Comparison of ENCODE assay signal across 8 cellular contexts in genomic region chr1:10430216-10431064, GRCh38. TPM values are rescaled to one million over a fixed set of nuclear protein-coding genes. Genes with fewer than 3 reads are reported as not detected.
A peak's percentile ranks its signal among the peaks of the same experiment; 100 is the strongest.
DNase-seq lines count a peak whose midpoint lies in the region; ATAC-seq and TF ChIP-seq lines count a peak whose summit lies in the region.

CENPS (plus strand) TSS chr1:10430433; CDS start chr1:10430518, 85 bp downstream.

- H2AFZ ChIP-seq in mesenchymal stem cell (ENCODE audit: low read depth, low read length), result peak within 1 kb of the TSS; percentile 99

- H2AK5ac ChIP-seq in mesenchymal stem cell (ENCODE audit: low read length, severe bottlenecking), result no peak within 1 kb of the TSS

- peak within 1 kb of the TSS; percentile 69 for H2BK15ac ChIP-seq in mesenchymal stem cell (ENCODE audit: low read depth, poor library complexity, severe bottlenecking)

- no peak within 1 kb of the TSS for H3K23ac ChIP-seq in mesenchymal stem cell (ENCODE audit: low read length in 2 of 2)

- DNase-seq in COLO668 (lab: John Stamatoyannopoulos, UW; ENCODE audit: unreplicated experiment) (peak; percentile 98), HL-60 (ENCODE audit: low read depth in 1 of 2, low spot score in 1 of 2) (peak; percentile 76 to 79), mesenchymal stem cell (peak; percentile 93)
- DNase-seq in NK-92 treated with Interleukin-12 subunit alpha and Interleukin-12 subunit beta, amount 100 ng/mL, for 24 hours (lab: John Stamatoyannopoulos, UW), result peak; percentile 84
- peak; percentile 72 to 86 (median 75) for DNase-seq in effector memory CD4-positive, alpha-beta T cell
- DNase-seq in stimulated activated CD8-positive, alpha-beta memory T cell treated with anti-CD3 and anti-CD28 coated beads, Interleukin-12 subunit alpha, Interleukin-12 subunit beta, amount 100 ng/mL, for 24 hours (ENCODE audit: extremely low read depth), result peak; percentile 87

- peak within 1 kb of the TSS; percentile 82 for H3K27ac ChIP-seq in HL-60 (replicated peaks)
- H3K27ac ChIP-seq in effector memory CD4-positive, alpha-beta T cell (ENCODE audit: insufficient read depth, low read length, poor library complexity, severe bottlenecking), result peak within 1 kb of the TSS; percentile 86
- H3K27ac ChIP-seq in mesenchymal stem cell (ENCODE audit: low read length, poor library complexity, severe bottlenecking), result peak within 1 kb of the TSS; percentile 75

- H3K4me3 ChIP-seq in HL-60 (replicated peaks; ENCODE audit: insufficient read depth, low read length) (peak within 1 kb of the TSS; percentile 98), mesenchymal stem cell (ENCODE audit: insufficient read depth in 1 of 2, low read depth in 1 of 2, low read length in 2 of 2) (peak within 1 kb of the TSS; percentile 80 to 91)
- peak within 1 kb of the TSS; percentile 81 for H3K4me3 ChIP-seq in effector memory CD4-positive, alpha-beta T cell (ENCODE audit: insufficient read depth, low read depth, low read length, poor library complexity, severe bottlenecking)

- H3K79me1 ChIP-seq in mesenchymal stem cell (replicated peaks; ENCODE audit: low read length, poor library complexity, severe bottlenecking), result peaks cover 28% of the 10 kb centered on the region

- H3K9me3 ChIP-seq in effector memory CD4-positive, alpha-beta T cell (ENCODE audit: control insufficient read depth, low read length), result no peaks in the 10 kb centered on the region
- no peaks in the 10 kb centered on the region for H3K9me3 ChIP-seq in mesenchymal stem cell (ENCODE audit: control insufficient read depth, low read length)

- peak within 1 kb of the TSS; percentile 86 for H4K91ac ChIP-seq in mesenchymal stem cell (ENCODE audit: low read length)

- peak within 1 kb of the TSS; percentile 51 for H2BK5ac ChIP-seq in mesenchymal stem cell (ENCODE audit: low read depth, low read length, poor library complexity, severe bottlenecking)

- H2BK12ac ChIP-seq in mesenchymal stem cell (ENCODE audit: low read length in 2 of 2), result peak within 1 kb of the TSS in 1 of 2 experiments; percentile 86

- ATAC-seq in GM19455 (IDR thresholded peaks at IDR 0.05; ENCODE audit: unreplicated experiment), result peak; percentile 77

- whole genome bisulfite sequencing in mesenchymal stem cell, result under 1% methylated on average over 75 of the region's 94 CpGs

- no peaks in the 10 kb centered on the region for H3K36me3 ChIP-seq in effector memory CD4-positive, alpha-beta T cell (ENCODE audit: control insufficient read depth, insufficient read depth, low read length)
- H3K36me3 ChIP-seq in mesenchymal stem cell (ENCODE audit: control insufficient read depth in 1 of 2, insufficient read depth in 2 of 2, low read depth in 1 of 2, low read length in 2 of 2), result peaks cover 0 to 5% of the 10 kb centered on the region in 2 experiments

- no peak within 1 kb of the TSS for H2BK120ac ChIP-seq in mesenchymal stem cell (ENCODE audit: low read depth, low read length)

- peak within 1 kb of the TSS in 1 of 2 experiments; percentile 73 for H3K14ac ChIP-seq in mesenchymal stem cell (ENCODE audit: low read length in 2 of 2)

- CTCF ChIA-PET in activated CD8-positive, alpha-beta memory T cell treated with anti-CD3 and anti-CD28 coated beads for 36 hours (lab: Charles Lee), result interaction anchor here (0.8 to 3.9 kb wide), 17 partner anchors 14 to 553 kb away, joined by 3 to 27 read pairs (median 3); partner anchors contain the start of genes PGD and UBE4B

- H4K8ac ChIP-seq in mesenchymal stem cell (ENCODE audit: low read length), result peak within 1 kb of the TSS; percentile 95

- no peaks in the 10 kb centered on the region for H3K27me3 ChIP-seq in HL-60 (ENCODE audit: insufficient read depth, poor library complexity, severe bottlenecking)
- H3K27me3 ChIP-seq in effector memory CD4-positive, alpha-beta T cell (replicated peaks; ENCODE audit: control insufficient read depth, insufficient read depth, low read length, poor library complexity, severe bottlenecking), result no peaks in the 10 kb centered on the region
- no peaks in the 10 kb centered on the region for H3K27me3 ChIP-seq in mesenchymal stem cell (ENCODE audit: control insufficient read depth in 1 of 2, insufficient read depth in 1 of 2, low read length in 2 of 2)

- peak within 1 kb of the TSS; percentile 59 to 91 for H3K4ac ChIP-seq in mesenchymal stem cell (ENCODE audit: low read depth in 1 of 2, low read length in 2 of 2)

- H3K18ac ChIP-seq in mesenchymal stem cell (ENCODE audit: low read depth in 1 of 2, low read length in 2 of 2), result peak within 1 kb of the TSS; percentile 86 to 96

- peak; percentile 92 for TF ChIP-seq CTCF in HL-60 (IDR thresholded peaks at IDR 0.05; ENCODE audit: insufficient read depth, low read length)

- POLR2A ChIA-PET in activated CD8-positive, alpha-beta memory T cell treated with anti-CD3 and anti-CD28 coated beads for 36 hours (lab: Charles Lee), result interaction anchor here (0.5 to 1.1 kb wide), 4 partner anchors 31 to 775 kb away, joined by 3 to 4 read pairs (median 3); no protein-coding TSS in a partner anchor

- H3K9ac ChIP-seq in mesenchymal stem cell (ENCODE audit: low read length), result peak within 1 kb of the TSS; percentile 97

- peak within 1 kb of the TSS; percentile 96 for H3K4me2 ChIP-seq in mesenchymal stem cell (ENCODE audit: low read length, poor library complexity, severe bottlenecking)

- H3K4me1 ChIP-seq in effector memory CD4-positive, alpha-beta T cell (ENCODE audit: control insufficient read depth, insufficient read depth, low read length, poor library complexity, severe bottlenecking), result peaks cover 9% of the 10 kb centered on the region
- peaks cover 14% of the 10 kb centered on the region for H3K4me1 ChIP-seq in mesenchymal stem cell (ENCODE audit: control insufficient read depth, insufficient read depth, low read depth, low read length)

RNA-seq across cellular contexts. Expression of gene CENPS, which starts in this region (rescaled TPM):
- total RNA-seq in activated CD8-positive, alpha-beta memory T cell treated with anti-CD3 and anti-CD28 coated beads for 36 hours, result 10 to 100 TPM; 32.8 to 35.2 TPM
- 12.6 TPM for polyA plus RNA-seq in mesenchymal stem cell (2013, experiment 1 of 2)
- 12.3 TPM for polyA plus RNA-seq in mesenchymal stem cell (2013, experiment 2 of 2)

Comparison
In these comparisons a context has a peak if more than half of its experiments do, and no peak if none do; other contexts are left out.
1. Peak in every context shown above with its lines: DNase-seq, ATAC-seq, H3K4me3 ChIP-seq and H3K27ac ChIP-seq.